In genomic region chr17:63842540-63843386, GRCh38 we compare ENCODE assay signal across 1 cellular context.
TF ChIP-seq lines count a peak whose summit lies in the region.

SMARCD2 (minus strand) TSS chr17:63842685; CDS start chr17:63842674, 11 bp downstream.

TF ChIP-seq in K562, 482 proteins besides CTCF, POLR2A, EP300 and RAD21 (continued from another document and continues in another):
- TF ChIP-seq, protein P1, sequence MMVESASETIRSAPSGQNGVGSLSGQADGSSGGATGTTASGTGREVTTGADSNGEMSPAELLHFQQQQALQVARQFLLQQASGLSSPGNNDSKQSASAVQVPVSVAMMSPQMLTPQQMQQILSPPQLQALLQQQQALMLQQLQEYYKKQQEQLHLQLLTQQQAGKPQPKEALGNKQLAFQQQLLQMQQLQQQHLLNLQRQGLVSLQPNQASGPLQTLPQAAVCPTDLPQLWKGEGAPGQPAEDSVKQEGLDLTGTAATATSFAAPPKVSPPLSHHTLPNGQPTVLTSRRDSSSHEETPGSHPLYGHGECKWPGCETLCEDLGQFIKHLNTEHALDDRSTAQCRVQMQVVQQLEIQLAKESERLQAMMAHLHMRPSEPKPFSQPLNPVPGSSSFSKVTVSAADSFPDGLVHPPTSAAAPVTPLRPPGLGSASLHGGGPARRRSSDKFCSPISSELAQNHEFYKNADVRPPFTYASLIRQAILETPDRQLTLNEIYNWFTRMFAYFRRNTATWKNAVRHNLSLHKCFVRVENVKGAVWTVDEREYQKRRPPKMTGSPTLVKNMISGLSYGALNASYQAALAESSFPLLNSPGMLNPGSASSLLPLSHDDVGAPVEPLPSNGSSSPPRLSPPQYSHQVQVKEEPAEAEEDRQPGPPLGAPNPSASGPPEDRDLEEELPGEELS (CRISPR knock-in tag; IDR thresholded peaks at IDR 0.05; ENCODE audit: borderline replicate concordance): peak; percentile 81; the same call in 1 of the 2 replicates
- TF ChIP-seq MCM2 (IDR thresholded peaks at IDR 0.05; ENCODE audit: low read depth) (no peak), COPS2 (conservative IDR thresholded peaks at IDR 0.05) (no peak), SMARCC2 (IDR thresholded peaks at IDR 0.05; ENCODE audit: low read depth) (no peak; the same call in 1 of the 2 replicates), MAZ (CRISPR knock-in tag; conservative IDR thresholded peaks at IDR 0.05 in 1 of 2, IDR thresholded peaks at IDR 0.05 in 1 of 2) (peak; percentile 92 to 98; a peak in 3 of 4 replicates), SMAD2 (IDR thresholded peaks at IDR 0.05; ENCODE audit: low read depth, low read length) (no peak), ZNF354B (CRISPR knock-in tag; IDR thresholded peaks at IDR 0.05) (no peak; the same call in 1 of the 2 replicates), ZNF212 (CRISPR knock-in tag; IDR thresholded peaks at IDR 0.05) (no peak), ZNF311 (CRISPR knock-in tag; IDR thresholded peaks at IDR 0.05) (no peak), ZNF644 (tag; IDR thresholded peaks at IDR 0.05; ENCODE audit: low read depth) (peak; percentile 73), HMBOX1 (IDR thresholded peaks at IDR 0.05) (peak; percentile 61), DLX4 (CRISPR knock-in tag; IDR thresholded peaks at IDR 0.05) (no peak), ZNF134 (CRISPR knock-in tag; conservative IDR thresholded peaks at IDR 0.05) (no peak), ZNF511 (CRISPR knock-in tag; IDR thresholded peaks at IDR 0.05) (peak; percentile 66), RBM25 (IDR thresholded peaks at IDR 0.05; ENCODE audit: low read depth, low read length, severe bottlenecking) (no peak), RHOXF2B (CRISPR knock-in tag; conservative IDR thresholded peaks at IDR 0.05) (no peak), CBFA2T2 (conservative IDR thresholded peaks at IDR 0.05) (no peak), BACH1 (tag; IDR thresholded peaks at IDR 0.05) (no peak), NONO (IDR thresholded peaks at IDR 0.05; ENCODE audit: low read depth in 2 of 2, low read length in 1 of 2) (peak in 1 of 2 experiments; percentile 95; a peak in 2 of 4 replicates), CREBBP (IDR thresholded peaks at IDR 0.05; ENCODE audit: low read depth, low read length) (peak; percentile 71), HDAC1 (IDR thresholded peaks at IDR 0.05) (peak; percentile 59 to 71; a peak in 3 of 4 replicates), SNRNP70 (optimal IDR thresholded peaks at IDR 0.05; ENCODE audit: low read depth, low read length) (no peak), ZNF785 (CRISPR knock-in tag; IDR thresholded peaks at IDR 0.05) (no peak), DIDO1 (tag; IDR thresholded peaks at IDR 0.05; ENCODE audit: low read depth) (peak; percentile 83), ZNF431 (CRISPR knock-in tag; IDR thresholded peaks at IDR 0.05) (0 out of 2 replicates have a peak, but pooled peaks have one; percentile 58), RUNX1 (IDR thresholded peaks at IDR 0.05; ENCODE audit: low read depth) (0 out of 2 replicates have a peak, but pooled peaks have one; percentile 68), HMGN3 (IDR thresholded peaks at IDR 0.05; ENCODE audit: borderline replicate concordance, extremely low read depth, insufficient read length, low read depth, low read length) (peak; percentile 95), SMAD4 (CRISPR knock-in tag; conservative IDR thresholded peaks at IDR 0.05) (peak; percentile 98), EP400 (IDR thresholded peaks at IDR 0.05) (peak; percentile 84), CREB3 (tag; conservative IDR thresholded peaks at IDR 0.05; ENCODE audit: low read depth) (no peak), ZNF184 (CRISPR knock-in tag; IDR thresholded peaks at IDR 0.05) (no peak), KLF10 (CRISPR knock-in tag; IDR thresholded peaks at IDR 0.05) (no peak), NRF1 (conservative IDR thresholded peaks at IDR 0.05 in 1 of 2, IDR thresholded peaks at IDR 0.05 in 1 of 2) (peak; percentile 86 to 88), HIVEP1 (CRISPR knock-in tag; IDR thresholded peaks at IDR 0.05) (0 out of 2 replicates have a peak, but pooled peaks have one; percentile 76), CAMTA2 (CRISPR knock-in tag; conservative IDR thresholded peaks at IDR 0.05) (no peak), MCM7 (IDR thresholded peaks at IDR 0.05) (no peak), KLF6 (CRISPR knock-in tag; IDR thresholded peaks at IDR 0.05; ENCODE audit: borderline replicate concordance) (peak; percentile 76; the same call in 1 of the 2 replicates), ELF4 (CRISPR knock-in tag; IDR thresholded peaks at IDR 0.05) (peak; percentile 87; the same call in 1 of the 2 replicates), ID3 (CRISPR knock-in tag; IDR thresholded peaks at IDR 0.05) (no peak), ID3 (tag; IDR thresholded peaks at IDR 0.05) (peak; percentile 94), NFE2L1 (tag; IDR thresholded peaks at IDR 0.05; ENCODE audit: borderline replicate concordance, low read depth) (no peak), ZNF274 (IDR thresholded peaks at IDR 0.05; ENCODE audit: borderline replicate concordance, low read depth, low read length) (no peak), GATA2 (CRISPR knock-in tag; IDR thresholded peaks at IDR 0.05) (no peak), NELFE (IDR thresholded peaks at IDR 0.05; ENCODE audit: insufficient read depth, insufficient read length) (no peak), ZNF695 (CRISPR knock-in tag; IDR thresholded peaks at IDR 0.05) (no peak), PTTG1 (tag; IDR thresholded peaks at IDR 0.05; ENCODE audit: low read depth) (no peak), GTF2F1 (IDR thresholded peaks at IDR 0.05; ENCODE audit: low read depth, low read length) (peak; percentile 27; the same call in 1 of the 2 replicates), MYC (IDR thresholded peaks at IDR 0.05; ENCODE audit: low read depth, low read length) (peak; percentile 70), MYC (CRISPR knock-in tag; IDR thresholded peaks at IDR 0.05; ENCODE audit: borderline replicate concordance, low read depth) (no peak), CBX3 (IDR thresholded peaks at IDR 0.05; ENCODE audit: borderline replicate concordance in 1 of 2, low read length in 2 of 2) (peak in 1 of 2 experiments; percentile 90; a peak in 2 of 3 replicates), TGIF2 (CRISPR knock-in tag; IDR thresholded peaks at IDR 0.05) (peak; percentile 71; the same call in 1 of the 2 replicates), GTF2A2 (tag; IDR thresholded peaks at IDR 0.05) (no peak), THRA (IDR thresholded peaks at IDR 0.05) (no peak)
- TF ChIP-seq, protein P2, sequence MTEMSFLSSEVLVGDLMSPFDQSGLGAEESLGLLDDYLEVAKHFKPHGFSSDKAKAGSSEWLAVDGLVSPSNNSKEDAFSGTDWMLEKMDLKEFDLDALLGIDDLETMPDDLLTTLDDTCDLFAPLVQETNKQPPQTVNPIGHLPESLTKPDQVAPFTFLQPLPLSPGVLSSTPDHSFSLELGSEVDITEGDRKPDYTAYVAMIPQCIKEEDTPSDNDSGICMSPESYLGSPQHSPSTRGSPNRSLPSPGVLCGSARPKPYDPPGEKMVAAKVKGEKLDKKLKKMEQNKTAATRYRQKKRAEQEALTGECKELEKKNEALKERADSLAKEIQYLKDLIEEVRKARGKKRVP (CRISPR knock-in tag; IDR thresholded peaks at IDR 0.05): peak; percentile 59; the same call in 1 of the 2 replicates
- TF ChIP-seq, protein P3, sequence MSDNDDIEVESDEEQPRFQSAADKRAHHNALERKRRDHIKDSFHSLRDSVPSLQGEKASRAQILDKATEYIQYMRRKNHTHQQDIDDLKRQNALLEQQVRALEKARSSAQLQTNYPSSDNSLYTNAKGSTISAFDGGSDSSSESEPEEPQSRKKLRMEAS (CRISPR knock-in tag; IDR thresholded peaks at IDR 0.05): peak; percentile 36; the same call in 1 of the 2 replicates
- TF ChIP-seq, protein P4, sequence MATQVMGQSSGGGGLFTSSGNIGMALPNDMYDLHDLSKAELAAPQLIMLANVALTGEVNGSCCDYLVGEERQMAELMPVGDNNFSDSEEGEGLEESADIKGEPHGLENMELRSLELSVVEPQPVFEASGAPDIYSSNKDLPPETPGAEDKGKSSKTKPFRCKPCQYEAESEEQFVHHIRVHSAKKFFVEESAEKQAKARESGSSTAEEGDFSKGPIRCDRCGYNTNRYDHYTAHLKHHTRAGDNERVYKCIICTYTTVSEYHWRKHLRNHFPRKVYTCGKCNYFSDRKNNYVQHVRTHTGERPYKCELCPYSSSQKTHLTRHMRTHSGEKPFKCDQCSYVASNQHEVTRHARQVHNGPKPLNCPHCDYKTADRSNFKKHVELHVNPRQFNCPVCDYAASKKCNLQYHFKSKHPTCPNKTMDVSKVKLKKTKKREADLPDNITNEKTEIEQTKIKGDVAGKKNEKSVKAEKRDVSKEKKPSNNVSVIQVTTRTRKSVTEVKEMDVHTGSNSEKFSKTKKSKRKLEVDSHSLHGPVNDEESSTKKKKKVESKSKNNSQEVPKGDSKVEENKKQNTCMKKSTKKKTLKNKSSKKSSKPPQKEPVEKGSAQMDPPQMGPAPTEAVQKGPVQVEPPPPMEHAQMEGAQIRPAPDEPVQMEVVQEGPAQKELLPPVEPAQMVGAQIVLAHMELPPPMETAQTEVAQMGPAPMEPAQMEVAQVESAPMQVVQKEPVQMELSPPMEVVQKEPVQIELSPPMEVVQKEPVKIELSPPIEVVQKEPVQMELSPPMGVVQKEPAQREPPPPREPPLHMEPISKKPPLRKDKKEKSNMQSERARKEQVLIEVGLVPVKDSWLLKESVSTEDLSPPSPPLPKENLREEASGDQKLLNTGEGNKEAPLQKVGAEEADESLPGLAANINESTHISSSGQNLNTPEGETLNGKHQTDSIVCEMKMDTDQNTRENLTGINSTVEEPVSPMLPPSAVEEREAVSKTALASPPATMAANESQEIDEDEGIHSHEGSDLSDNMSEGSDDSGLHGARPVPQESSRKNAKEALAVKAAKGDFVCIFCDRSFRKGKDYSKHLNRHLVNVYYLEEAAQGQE (CRISPR knock-in tag; IDR thresholded peaks at IDR 0.05; ENCODE audit: low read depth): peak; percentile 77; the same call in 1 of the 2 replicates
- TF ChIP-seq, protein P5, sequence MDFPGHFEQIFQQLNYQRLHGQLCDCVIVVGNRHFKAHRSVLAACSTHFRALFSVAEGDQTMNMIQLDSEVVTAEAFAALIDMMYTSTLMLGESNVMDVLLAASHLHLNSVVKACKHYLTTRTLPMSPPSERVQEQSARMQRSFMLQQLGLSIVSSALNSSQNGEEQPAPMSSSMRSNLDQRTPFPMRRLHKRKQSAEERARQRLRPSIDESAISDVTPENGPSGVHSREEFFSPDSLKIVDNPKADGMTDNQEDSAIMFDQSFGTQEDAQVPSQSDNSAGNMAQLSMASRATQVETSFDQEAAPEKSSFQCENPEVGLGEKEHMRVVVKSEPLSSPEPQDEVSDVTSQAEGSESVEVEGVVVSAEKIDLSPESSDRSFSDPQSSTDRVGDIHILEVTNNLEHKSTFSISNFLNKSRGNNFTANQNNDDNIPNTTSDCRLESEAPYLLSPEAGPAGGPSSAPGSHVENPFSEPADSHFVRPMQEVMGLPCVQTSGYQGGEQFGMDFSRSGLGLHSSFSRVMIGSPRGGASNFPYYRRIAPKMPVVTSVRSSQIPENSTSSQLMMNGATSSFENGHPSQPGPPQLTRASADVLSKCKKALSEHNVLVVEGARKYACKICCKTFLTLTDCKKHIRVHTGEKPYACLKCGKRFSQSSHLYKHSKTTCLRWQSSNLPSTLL (IDR thresholded peaks at IDR 0.05): no peak
- TF ChIP-seq, protein P6, sequence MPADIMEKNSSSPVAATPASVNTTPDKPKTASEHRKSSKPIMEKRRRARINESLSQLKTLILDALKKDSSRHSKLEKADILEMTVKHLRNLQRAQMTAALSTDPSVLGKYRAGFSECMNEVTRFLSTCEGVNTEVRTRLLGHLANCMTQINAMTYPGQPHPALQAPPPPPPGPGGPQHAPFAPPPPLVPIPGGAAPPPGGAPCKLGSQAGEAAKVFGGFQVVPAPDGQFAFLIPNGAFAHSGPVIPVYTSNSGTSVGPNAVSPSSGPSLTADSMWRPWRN (IDR thresholded peaks at IDR 0.05; ENCODE audit: low read depth): 0 out of 2 replicates have a peak, but pooled peaks have one; percentile 19
